Comparison of ENCODE assay signal across 12 cellular contexts in the genomic region with DNA sequence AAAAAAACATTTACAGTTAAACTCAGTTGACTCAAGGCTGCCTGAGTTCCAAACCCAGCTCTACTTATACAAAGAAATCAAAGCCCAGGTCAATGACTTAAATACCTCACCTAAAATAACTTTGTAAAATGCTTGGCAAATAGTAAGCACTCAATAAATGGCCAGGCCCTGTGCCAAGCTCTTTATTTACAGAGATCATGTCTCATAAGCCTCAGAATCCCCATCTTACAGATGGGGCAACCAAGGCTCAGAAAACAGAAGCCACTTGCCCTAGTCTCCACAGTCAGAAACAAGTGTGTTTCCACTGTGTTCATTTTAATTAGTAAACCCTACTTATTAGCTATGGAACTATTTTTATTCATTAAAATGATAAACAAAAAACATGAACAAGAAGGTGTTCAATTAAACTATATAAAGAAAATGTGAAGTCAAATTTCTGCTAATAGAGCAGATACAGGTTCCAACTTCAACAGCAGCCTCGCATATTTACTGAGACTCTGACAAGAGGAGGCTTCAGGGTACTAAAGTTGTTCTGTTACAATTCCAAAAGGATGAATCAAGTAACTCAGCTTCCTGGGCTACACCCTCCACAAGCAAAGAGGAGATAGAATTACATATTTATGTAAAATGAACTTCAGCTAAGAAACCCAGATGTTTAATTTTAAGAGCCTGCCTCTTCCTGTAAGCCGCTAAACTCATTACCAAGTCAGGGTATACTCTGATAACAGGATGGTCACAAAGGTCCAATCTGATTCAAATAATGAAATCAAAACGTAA. TPM values are rescaled to one million over a fixed set of nuclear protein-coding genes. Genes with fewer than 3 reads are reported as not detected.
DNase-seq lines count a peak whose midpoint lies in the region; ATAC-seq, FAIRE-seq and TF ChIP-seq lines count a peak whose summit lies in the region.
"Had no signal": no experiment of that assay in that cellular context is flagged by ENCODE, and none has a peak within 500 bp of the region (broad histone marks: within the 10 kb centered on the region; RNA-seq: fewer than 3 reads in every experiment).

No MANE protein-coding gene starts in this region.

- H3K36me3 ChIP-seq in brain microvascular endothelial cell (replicated peaks) = no peaks in the 10 kb centered on the region
- peaks cover 3% of the 10 kb centered on the region in 2 experiments for H3K36me3 ChIP-seq in keratinocyte (ENCODE audit: control insufficient read depth in 2 of 2, extremely low read depth in 1 of 2, insufficient read depth in 2 of 2, low read length in 2 of 2)
- H3K36me3 ChIP-seq in upper lobe of left lung = no peaks in the 10 kb centered on the region
- H3K36me3 ChIP-seq in HAP-1 (replicated peaks) = peaks cover 24% of the 10 kb centered on the region

- no peaks in the 10 kb centered on the region for H3K79me2 ChIP-seq in keratinocyte (ENCODE audit: control insufficient read depth, insufficient read depth, low read length)

- peak; percentile 63 for FAIRE-seq in keratinocyte (lab: Jason Lieb, UNC)

- H3K27me3 ChIP-seq in brain microvascular endothelial cell (replicated peaks) (no peaks in the 10 kb centered on the region), keratinocyte (ENCODE audit: control insufficient read depth, extremely low read depth, insufficient read depth, low read length) (no peaks in the 10 kb centered on the region), upper lobe of left lung (no peaks in the 10 kb centered on the region), HAP-1 (ENCODE audit: low read depth) (no peaks in the 10 kb centered on the region)

- TF ChIP-seq CTCF in LNCaP clone FGC (IDR thresholded peaks at IDR 0.05; ENCODE audit: control insufficient read depth, extremely low read depth, insufficient read depth) = no peak
- TF ChIP-seq CTCF in brain microvascular endothelial cell (IDR thresholded peaks at IDR 0.05; ENCODE audit: low read depth, low read length, missing control alignments) = no peak
- TF ChIP-seq CTCF in keratinocyte (optimal IDR thresholded peaks at IDR 0.05 in 1 of 3, IDR thresholded peaks at IDR 0.05 in 1 of 3, conservative IDR thresholded peaks at IDR 0.05 in 1 of 3; ENCODE audit: extremely low read depth in 1 of 3, insufficient read depth in 2 of 3, low read length in 3 of 3) = no peak
- TF ChIP-seq CTCF in upper lobe of left lung (IDR thresholded peaks at IDR 0.05) = no peak

- no peaks in the 10 kb centered on the region for H3K9me1 ChIP-seq in keratinocyte (ENCODE audit: control insufficient read depth, extremely low read depth, insufficient read depth, low read length)

- dilution Hi-C loops in keratinocyte (cut with MboI; ENCODE audit: extremely low pct_ligation_motif_present, low sequenced_read_pairs) = no loop called here

- in situ Hi-C loops in brain microvascular endothelial cell (cut with HindIII; ENCODE audit: low pct_ligation_motif_present, low sequenced_read_pairs) (no loop called here), HAP-1 (cut with MboI; ENCODE audit: low sequenced_read_pairs) (no loop called here)

- 42 to 63% methylated on average over 3 of the region's 3 CpGs for WGBS in upper lobe of left lung, 2 donors

- H3K27ac ChIP-seq in brain microvascular endothelial cell (peak overlapping the region; percentile 58), keratinocyte (ENCODE audit: control insufficient read depth, insufficient read depth, low read length) (peak overlapping the region; percentile 48), upper lobe of left lung (peak overlapping the region; percentile 8 to 44 (median 34))

- no peak for TF ChIP-seq EP300 in upper lobe of left lung (IDR thresholded peaks at IDR 0.05)

- no peaks in the 10 kb centered on the region for H3K9me3 ChIP-seq in keratinocyte (ENCODE audit: control insufficient read depth, low read depth, low read length)
- no peaks in the 10 kb centered on the region for H3K9me3 ChIP-seq in upper lobe of left lung
- no peaks in the 10 kb centered on the region for H3K9me3 ChIP-seq in HAP-1

- H3K4me1 ChIP-seq in keratinocyte (ENCODE audit: control insufficient read depth, extremely low read depth, insufficient read depth, low read length) = peaks cover 29% of the 10 kb centered on the region
- peaks cover 3 to 21% (median 12%) of the 10 kb centered on the region in 4 donors for H3K4me1 ChIP-seq in upper lobe of left lung
- no peaks in the 10 kb centered on the region for H3K4me1 ChIP-seq in HAP-1

- H2AFZ ChIP-seq in keratinocyte (ENCODE audit: control insufficient read depth, low read length) = peak overlapping the region; percentile 39

- DNase-seq in LNCaP clone FGC (ENCODE audit: low read depth) (peak; percentile 39), brain microvascular endothelial cell (peak; percentile 73), keratinocyte (ENCODE audit: low read depth, low spot score) (no peak), upper lobe of left lung (no peak), HAP-1 (ENCODE audit: low spot score in 2 of 2) (no peak)
- DNase-seq: activated CD4-positive, alpha-beta T cell treated with anti-CD3 and anti-CD28 coated beads for 1 hour; H7; islet precursor cell; KBM-7; stimulated activated CD4-positive, alpha-beta T cell treated with anti-CD3 and anti-CD28 coated beads, Interleukin-2, amount 100 ng/mL, for 24 hours had no signal

- TF ChIP-seq POLR2A in upper lobe of left lung (IDR thresholded peaks at IDR 0.05) = no peak

- no peak overlapping the region for H3K4me3 ChIP-seq in LNCaP clone FGC (ENCODE audit: low read depth, low read length)
- no peak overlapping the region for H3K4me3 ChIP-seq in brain microvascular endothelial cell (ENCODE audit: low read depth, low read length)
- peak overlapping the region in 2 of 3 experiments; percentile 34 to 38 for H3K4me3 ChIP-seq in keratinocyte (ENCODE audit: control insufficient read depth in 2 of 3, extremely low read depth in 1 of 3, insufficient read depth in 2 of 3, low read depth in 1 of 3, low read length in 3 of 3)
- no peak overlapping the region for H3K4me3 ChIP-seq in upper lobe of left lung
- H3K4me3 ChIP-seq in HAP-1 = no peak overlapping the region

- peak in 1 of 2 donors; percentile 73 for ATAC-seq in upper lobe of left lung (ENCODE audit: low FRiP score in 2 of 2)
- ATAC-seq in HG02884 (IDR thresholded peaks at IDR 0.05; ENCODE audit: unreplicated experiment) = no peak
- ATAC-seq in HG03196 (IDR thresholded peaks at IDR 0.05; ENCODE audit: unreplicated experiment) = no peak

- H4K20me1 ChIP-seq in keratinocyte (ENCODE audit: control insufficient read depth, extremely low read depth, insufficient read depth, low read length) = no peaks in the 10 kb centered on the region

- H3K4me2 ChIP-seq in keratinocyte (ENCODE audit: control insufficient read depth, extremely low read depth, insufficient read depth, low read depth, low read length) = peak overlapping the region; percentile 61

- H3K9ac ChIP-seq in keratinocyte (ENCODE audit: control insufficient read depth, extremely low read depth, insufficient read depth, low read length) = no peak overlapping the region

RNA-seq across cellular contexts. Expression of a gene that starts 30.7 kb away (rescaled TPM):
- 0.66 to 1.6 TPM (median 0.94 TPM) in 3 replicates for polyA plus RNA-seq in keratinocyte
- 0.21 TPM for polyA plus RNA-seq in keratinocyte (2011; ENCODE audit: low read depth)
- polyA plus RNA-seq in keratinocyte (2011; cell fraction: cytosol; rRNA removed) = 1.1 and 1.4 TPM in 2 replicates
- 6.4 and 8.6 TPM in 2 replicates for polyA plus RNA-seq in keratinocyte (2011; cell fraction: nucleus; rRNA removed)
- 0.83 and 2.2 TPM in 2 replicates for polyA plus RNA-seq in keratinocyte (2012; ENCODE audit: low replicate concordance)
- 7.4 to 8.2 TPM (median 7.9 TPM) in 3 replicates for polyA minus RNA-seq in keratinocyte
- 3.8 TPM for polyA minus RNA-seq in keratinocyte (2011; cell fraction: cytosol; rRNA and poly(A)+ RNA removed)
- 12.6 and 24.0 TPM in 2 replicates for polyA minus RNA-seq in keratinocyte (2011; cell fraction: nucleus; rRNA and poly(A)+ RNA removed)
- total RNA-seq in upper lobe of left lung = 10 to 100 TPM; 30.1 to 69.4 (median 41.4) TPM

RNA-seq across cellular contexts. Expression of a gene that starts 31.3 kb away (rescaled TPM):
- 18.9 to 29.5 TPM (median 28.2 TPM) in 3 replicates for polyA plus RNA-seq in keratinocyte
- 2.2 TPM for polyA plus RNA-seq in keratinocyte (2011; ENCODE audit: low read depth)
- polyA plus RNA-seq in keratinocyte (2011; cell fraction: cytosol; rRNA removed) = 16.5 and 22.9 TPM in 2 replicates
- polyA plus RNA-seq in keratinocyte (2011; cell fraction: nucleus; rRNA removed) = 35.8 and 37.7 TPM in 2 replicates
- 9.1 and 16.4 TPM in 2 replicates for polyA plus RNA-seq in keratinocyte (2012; ENCODE audit: low replicate concordance)
- polyA minus RNA-seq in keratinocyte = 12.7 to 13.3 TPM (median 13.1 TPM) in 3 replicates
- polyA minus RNA-seq in keratinocyte (2011; cell fraction: cytosol; rRNA and poly(A)+ RNA removed) = 19.2 TPM
- polyA minus RNA-seq in keratinocyte (2011; cell fraction: nucleus; rRNA and poly(A)+ RNA removed) = 10.1 and 13.1 TPM in 2 replicates
- 10 to 100 TPM in 3 of 6 donors, 1 to 10 TPM in 3; 5.6 to 14.7 (median 9.7) TPM for total RNA-seq in upper lobe of left lung

RNA-seq across cellular contexts. Expression of a gene that starts 31.5 kb away (rescaled TPM):
- 8.9 to 13.8 TPM (median 12.5 TPM) in 3 replicates for polyA plus RNA-seq in keratinocyte
- 9.7 TPM for polyA plus RNA-seq in keratinocyte (2011; ENCODE audit: low read depth)
- polyA plus RNA-seq in keratinocyte (2011; cell fraction: cytosol; rRNA removed) = 10.0 and 10.5 TPM in 2 replicates
- 2.6 and 3.8 TPM in 2 replicates for polyA plus RNA-seq in keratinocyte (2011; cell fraction: nucleus; rRNA removed)
- polyA plus RNA-seq in keratinocyte (2012; ENCODE audit: low replicate concordance) = 8.8 and 11.8 TPM in 2 replicates
- 1.4 to 6.8 TPM (median 1.8 TPM) in 3 replicates for polyA minus RNA-seq in keratinocyte
- polyA minus RNA-seq in keratinocyte (2011; cell fraction: cytosol; rRNA and poly(A)+ RNA removed) = not detected
- 1.7 and 1.8 TPM in 2 replicates for polyA minus RNA-seq in keratinocyte (2011; cell fraction: nucleus; rRNA and poly(A)+ RNA removed)
- total RNA-seq in upper lobe of left lung = 10 to 100 TPM in 5 of 6 donors, 1 to 10 TPM in 1; 9.7 to 29.3 (median 12.3) TPM

Comparison
In these comparisons a context has a peak if more than half of its experiments do, and no peak if none do; other contexts are left out.
1. DNase-seq: peak in LNCaP clone FGC (single experiment) and brain microvascular endothelial cell (single experiment); none in keratinocyte (single experiment), upper lobe of left lung (0 of 2) and HAP-1 (0 of 2).
2. H3K4me3 ChIP-seq: peak in keratinocyte (2 of 3); none in LNCaP clone FGC (single experiment), brain microvascular endothelial cell (single experiment), upper lobe of left lung (0 of 4) and HAP-1 (single experiment).
3. Peak in every context shown above with its lines, with median percentiles within 50 percentile points of each other: H3K27ac ChIP-seq.